ENCODE assay signal across 27 cellular contexts in genomic region chr5:176788931-176789872, GRCh38. TPM values are rescaled to one million over a fixed set of nuclear protein-coding genes. Genes with fewer than 3 reads are reported as not detected.
DNase-seq lines count a peak whose midpoint lies in the region; ATAC-seq lines count a peak whose summit lies in the region.
"Had no signal": no experiment of that assay in that cellular context is flagged by ENCODE, and none has a peak within 500 bp of the region (broad histone marks: within the 10 kb centered on the region; RNA-seq: fewer than 3 reads in every experiment).

No MANE protein-coding gene starts in this region.

- H3K36me3 ChIP-seq in BLaER1 (no peaks in the 10 kb centered on the region), GM23248 (ENCODE audit: low read depth) (no peaks in the 10 kb centered on the region)
- H3K36me3 ChIP-seq: gastroesophageal sphincter, left lung had no signal

- 21 to 24% methylated on average over 20 of the region's 20 CpGs for WGBS in GM23248 (ENCODE audit: low coverage in 1 of 2, low lambda C conversion rate in 2 of 2, missing lambda C conversion rate in 2 of 2), 2 experiments

- H3F3A ChIP-seq in GM23248 (ENCODE audit: insufficient read depth) = no peaks in the 10 kb centered on the region

- peak overlapping the region; percentile 43 for H3K4me2 ChIP-seq in BLaER1
- H3K4me2 ChIP-seq in GM23248 (ENCODE audit: unreplicated experiment) = no peak overlapping the region
- H3K4me2 ChIP-seq: hepatocyte had no signal

- H3K27ac ChIP-seq in BLaER1 (no peak overlapping the region), GM23248 (no peak overlapping the region)
- H3K27ac ChIP-seq: gastroesophageal sphincter, hepatocyte, left lung, RWPE1, testis, VCaP had no signal

- no peak for ATAC-seq in HG03025 (IDR thresholded peaks at IDR 0.05; ENCODE audit: low FRiP score, unreplicated experiment)
- ATAC-seq: activated T-cell treated with anti-CD3 and anti-CD28 coated beads, Interleukin-2, amount 50 U/mL, for 4 hours; gastroesophageal sphincter; left lung had no signal

- in situ Hi-C loops in GM23248 (cut with MboI) = no loop called here

- H3K79me2 ChIP-seq in GM23248 (ENCODE audit: insufficient read depth) = no peaks in the 10 kb centered on the region
- H3K79me2 ChIP-seq: hepatocyte had no signal

- no peak overlapping the region for H2AFZ ChIP-seq in GM23248
- H2AFZ ChIP-seq: hepatocyte had no signal

- H3K9me2 ChIP-seq in GM23248 (ENCODE audit: insufficient read depth) = no peaks in the 10 kb centered on the region

- DNase-seq in GM23248 (peak; percentile 24), OCI-M1 (lab: John Stamatoyannopoulos, UW) (peak; percentile 6), inferior parietal cortex (ENCODE audit: extremely low spot score) (peak; percentile 23), dedifferentiated amniotic fluid mesenchymal stem cell (ENCODE audit: extremely low spot score) (no peak), middle frontal gyrus (ENCODE audit: extremely low spot score, low spot score) (no peak), DMS79 treated with DMSO at 0.1 percent for 48 hours (lab: John Stamatoyannopoulos, UW) (no peak)
- DNase-seq: activated CD4-positive, alpha-beta T cell treated with anti-CD3 and anti-CD28 coated beads, Interleukin-2, amount 10 ng/mL, durations not matched to agents 7 days and 5 days; activated naive CD8-positive, alpha-beta T cell treated with anti-CD3 and anti-CD28 coated beads, Interleukin-2, amount 50 U/mL, for 24 hours; activated T-cell treated with anti-CD3 and anti-CD28 coated beads, Interleukin-2, amount 50 U/mL, for 4 hours; central memory CD4-positive, alpha-beta T cell; dermis blood vessel endothelial cell; IMR-90; left lung; mesenchymal stem cell; NCI-H1105; NCI-H2081 treated with DMSO at 0.1 percent for 48 hours; NCI-H446 treated with DMSO at 0.1 percent for 48 hours; nucleus accumbens; stimulated activated naive CD8-positive, alpha-beta T cell treated with anti-CD3 and anti-CD28 coated beads, Interleukin-15, Interleukin-2, amounts not matched to agents 100 U/mL and 50 U/mL, for 24 hours; testis had no signal

- H3K4me1 ChIP-seq in BLaER1 (peaks cover 16% of the 10 kb centered on the region), GM23248 (ENCODE audit: insufficient read depth) (peaks cover 4% of the 10 kb centered on the region)
- H3K4me1 ChIP-seq: gastroesophageal sphincter, left lung, testis had no signal

- H3K4me3 ChIP-seq in BLaER1 (no peak overlapping the region), GM23248 (no peak overlapping the region)
- H3K4me3 ChIP-seq: gastroesophageal sphincter, hepatocyte, left lung, testis had no signal

- H4K20me1 ChIP-seq in BLaER1 = peaks cover 12% of the 10 kb centered on the region; the same call in 1 of the 2 replicates
- H4K20me1 ChIP-seq in GM23248 (ENCODE audit: insufficient read depth) = no peaks in the 10 kb centered on the region

- no peak overlapping the region for H3K9ac ChIP-seq in BLaER1
- H3K9ac ChIP-seq in GM23248 = no peak overlapping the region

- H3K27me3 ChIP-seq in BLaER1 (peaks cover 46% of the 10 kb centered on the region), GM23248 (replicated peaks; ENCODE audit: insufficient read depth) (peaks cover 45% of the 10 kb centered on the region)
- H3K27me3 ChIP-seq: testis had no signal

- H3K9me3 ChIP-seq in BLaER1 (no peaks in the 10 kb centered on the region), GM23248 (ENCODE audit: low read depth) (no peaks in the 10 kb centered on the region)
- H3K9me3 ChIP-seq: gastroesophageal sphincter, left lung, testis had no signal

RNA-seq across cellular contexts. Expression of gene UNC5A, which starts 21.2 kb away (rescaled TPM):
- not detected in 2 replicates for total RNA-seq in GM23248 (2014; rRNA removed; shearing (Covaris generic))
- not detected in 2 replicates for polyA plus RNA-seq in GM23248 (2016; fragmentation: Nextera tagmentation; extraction: Ambion mirVana)
- total RNA-seq: activated CD4-positive, alpha-beta T cell treated with anti-CD3 and anti-CD28 coated beads, Interleukin-2, amount 10 ng/mL, durations not matched to agents 7 days and 5 days; activated T-cell treated with anti-CD3 and anti-CD28 coated beads, Interleukin-2, amount 50 U/mL, for 4 hours; fibroblast of lung; IMR-90 had no signal
- polyA plus RNA-seq: fibroblast of lung, IMR-90 had no signal

Comparison
In these comparisons a context has a peak if more than half of its experiments do, and no peak if none do; other contexts are left out.
1. DNase-seq: peak in GM23248 (single experiment), OCI-M1 (single experiment) and inferior parietal cortex (single experiment); none in dedifferentiated amniotic fluid mesenchymal stem cell (single experiment), middle frontal gyrus (single experiment) and DMS79 treated with DMSO at 0.1 percent for 48 hours (single experiment).